Comparison of ENCODE assay signal across 12 cellular contexts in genomic region chr1:157098987-157099632, GRCh38. TPM values are rescaled to one million over a fixed set of nuclear protein-coding genes. Genes with fewer than 3 reads are reported as not detected.
"Had no signal": no experiment of that assay in that cellular context is flagged by ENCODE, and none has a peak within 500 bp of the region (broad histone marks: within the 10 kb centered on the region; RNA-seq: fewer than 3 reads in every experiment).

No MANE protein-coding gene starts in this region.

RNA-seq across cellular contexts. Expression of gene ETV3L, which starts 0.5 kb away (rescaled TPM):
- total RNA-seq: activated CD4-positive, alpha-beta memory T cell treated with anti-CD3 and anti-CD28 coated beads for 36 hours; activated CD4-positive, alpha-beta T cell treated with anti-CD3 and anti-CD28 coated beads, Interleukin-2, amount 10 ng/mL, durations not matched to agents 7 days and 5 days; activated CD8-positive, alpha-beta memory T cell treated with anti-CD3 and anti-CD28 coated beads for 36 hours; activated naive CD8-positive, alpha-beta T cell treated with anti-CD3 and anti-CD28 coated beads, Interleukin-2, amount 10 ng/mL, durations not matched to agents 7 days and 5 days; aorta; breast epithelium; LHCN-M2; M059J; Peyer's patch; Right ventricle myocardium superior; SJCRH30 had no signal
- polyA plus RNA-seq: aorta, SK-N-SH had no signal
